Comparison of ENCODE assay signal across 24 cellular contexts in genomic region chrX:10926404-10926803, GRCh38.
"Had no signal": no experiment of that assay in that cellular context is flagged by ENCODE, and none has a peak within 500 bp of the region (broad histone marks: within the 10 kb centered on the region; RNA-seq: fewer than 3 reads in every experiment).

No MANE protein-coding gene starts in this region.

- H3K27ac Mint-ChIP-seq: endodermal cell; immature natural killer cell; memory B cell; mesothelial cell of epicardium; natural killer cell treated with Interleukin-12 subunit alpha and Interleukin-12 subunit beta and Interleukin-15 and Interleukin-18, amount 100 ng/mL, for 72 hours; type B pancreatic cell had no signal

- H3K36me3 ChIP-seq: gastrocnemius medialis, left ventricle myocardium inferior, lower lobe of right lung, sigmoid colon, thyroid gland had no signal

- ATAC-seq: gastrocnemius medialis; left cardiac atrium; lower lobe of right lung; natural killer cell treated with Interleukin-12 subunit alpha and Interleukin-12 subunit beta and Interleukin-15 and Interleukin-18, amount 100 ng/mL, for 72 hours; psoas muscle had no signal

- H3K9me3 ChIP-seq: gastrocnemius medialis, left ventricle myocardium inferior, lower lobe of right lung, sigmoid colon, thyroid gland had no signal

- H3K4me1 ChIP-seq: gastrocnemius medialis, left ventricle myocardium inferior, lower lobe of right lung, psoas muscle had no signal

- DNase-seq: effector CD4-positive, alpha-beta T cell; endodermal cell; erythroblast; gastrocnemius medialis; glutamatergic neuron; immature natural killer cell; left cardiac atrium; left ventricle myocardium inferior; lower lobe of right lung; occipital lobe; psoas muscle; sigmoid colon; stimulated activated CD4-positive, alpha-beta T cell treated with anti-CD3 and anti-CD28 coated beads, Interleukin-2, amount 100 ng/mL, for 48 hours; stimulated activated naive CD4-positive, alpha-beta T cell treated with Interleukin-2 at 50 U/mL for 16 hours; thyroid gland had no signal

- H3K4me1 Mint-ChIP-seq: endodermal cell, immature natural killer cell, memory B cell, mesothelial cell of epicardium had no signal

- H3K4me3 ChIP-seq: coronary artery, gastrocnemius medialis, left ventricle myocardium inferior, lower lobe of right lung, psoas muscle, sigmoid colon, smooth muscle cell, thyroid gland had no signal

- H3K27me3 Mint-ChIP-seq: memory B cell; natural killer cell treated with Interleukin-12 subunit alpha and Interleukin-12 subunit beta and Interleukin-15 and Interleukin-18, amount 100 ng/mL, for 72 hours; type B pancreatic cell had no signal

- H3K27ac ChIP-seq: coronary artery, gastrocnemius medialis, left ventricle myocardium inferior, lower lobe of right lung, psoas muscle, sigmoid colon, thyroid gland had no signal

- FAIRE-seq: endothelial cell of umbilical vein, keratinocyte, urothelium cell line had no signal

- H3K36me3 Mint-ChIP-seq: immature natural killer cell; mesothelial cell of epicardium; natural killer cell treated with Interleukin-12 subunit alpha and Interleukin-12 subunit beta and Interleukin-15 and Interleukin-18, amount 100 ng/mL, for 72 hours; type B pancreatic cell had no signal

- H3K4me3 Mint-ChIP-seq: endodermal cell; immature natural killer cell; memory B cell; mesothelial cell of epicardium; natural killer cell treated with Interleukin-12 subunit alpha and Interleukin-12 subunit beta and Interleukin-15 and Interleukin-18, amount 100 ng/mL, for 72 hours; type B pancreatic cell had no signal

- H3K27me3 ChIP-seq: gastrocnemius medialis, sigmoid colon, thyroid gland had no signal

- H3K4me2 ChIP-seq: smooth muscle cell had no signal

- H3K9me3 Mint-ChIP-seq: type B pancreatic cell had no signal
